ENCODE assay signal across 8 cellular contexts in genomic region chr5:99019812-99020697, GRCh38.
DNase-seq lines count a peak whose midpoint lies in the region; ATAC-seq and TF ChIP-seq lines count a peak whose summit lies in the region.

No MANE protein-coding gene starts in this region.

- H3K9me3 ChIP-seq in RWPE2 (ENCODE audit: severe bottlenecking): no peaks in the 10 kb centered on the region

- no peaks in the 10 kb centered on the region for H3K36me3 ChIP-seq in RWPE2 (ENCODE audit: low read depth)

- intact Hi-C loops in posterior cingulate gyrus (cut with DNase I): no loop called here

- DNase-seq in GM04504 (ENCODE audit: low read depth) (peak; percentile 90), RWPE2 (ENCODE audit: low spot score) (no peak), islet precursor cell (peak; percentile 63), NCI-H2227 treated with DMSO at 0.1 percent for 48 hours (lab: John Stamatoyannopoulos, UW) (no peak), posterior cingulate gyrus (no peak), NCI-H1930 (lab: John Stamatoyannopoulos, UW) (no peak)
- no peak for DNase-seq in activated effector memory CD4-positive, alpha-beta T cell treated with anti-CD3 and anti-CD28 coated beads, Interleukin-2, amount 50 U/mL, for 16 hours

- no peak overlapping the region for H3K4me3 ChIP-seq in RWPE2 (ENCODE audit: severe bottlenecking)

- ATAC-seq in HG03045 (IDR thresholded peaks at IDR 0.05; ENCODE audit: unreplicated experiment): peak; percentile 62
- ATAC-seq in RWPE2 (ENCODE audit: low read depth): peak; percentile 98

- TF ChIP-seq CTCF in RWPE2 (IDR thresholded peaks at IDR 0.05; ENCODE audit: poor library complexity, severe bottlenecking): no peak

- H3K27ac ChIP-seq in RWPE2 (ENCODE audit: poor library complexity, severe bottlenecking): peak overlapping the region; percentile 20

- H3K4me1 ChIP-seq in RWPE2 (ENCODE audit: insufficient read depth, poor library complexity, severe bottlenecking): peaks cover 12% of the 10 kb centered on the region

- no peaks in the 10 kb centered on the region for H3K27me3 ChIP-seq in RWPE2 (ENCODE audit: insufficient read depth, poor library complexity, severe bottlenecking)

Comparison
In these comparisons a context has a peak if more than half of its experiments do, and no peak if none do; other contexts are left out.
1. DNase-seq: peak in GM04504 (single experiment) and islet precursor cell (single experiment); none in RWPE2 (single experiment), NCI-H2227 treated with DMSO at 0.1 percent for 48 hours (single experiment), posterior cingulate gyrus (0 of 10), NCI-H1930 (0 of 2) and activated effector memory CD4-positive, alpha-beta T cell treated with anti-CD3 and anti-CD28 coated beads, Interleukin-2, amount 50 U/mL, for 16 hours (single experiment).